20 cellular contexts compared by ENCODE assay signal in genomic region chr6:15382089-15382488, GRCh38.
"Had no signal": no experiment of that assay in that cellular context is flagged by ENCODE, and none has a peak within 500 bp of the region (broad histone marks: within the 10 kb centered on the region; RNA-seq: fewer than 3 reads in every experiment).

No MANE protein-coding gene starts in this region.

- H3K9me3 Mint-ChIP-seq: activated CD4-positive, alpha-beta memory T cell treated with anti-CD3 and anti-CD28 coated beads for 36 hours; activated T-cell treated with anti-CD3 and anti-CD28 coated beads, Interleukin-2, amount 50 U/mL, for 4 hours had no signal

- H3K36me3 ChIP-seq: brain microvascular endothelial cell, tibial nerve, vagina had no signal

- DNase-seq: activated CD4-positive, alpha-beta memory T cell treated with anti-CD3 and anti-CD28 coated beads for 36 hours; activated CD4-positive, CD25-positive, alpha-beta regulatory T cell treated with anti-CD3 and anti-CD28 coated beads, Interleukin-2, amount 50 U/mL, for 72 hours; activated effector memory CD4-positive, alpha-beta T cell treated with anti-CD3 and anti-CD28 coated beads, Interleukin-2, amount 50 U/mL, for 16 hours; activated T-cell treated with anti-CD3 and anti-CD28 coated beads, Interleukin-2, amount 50 U/mL, for 4 hours; anterior cingulate cortex; brain microvascular endothelial cell; central memory CD4-positive, alpha-beta T cell; erythroblast; foreskin melanocyte; hypothalamus; islet precursor cell; psoas muscle; right cardiac atrium had no signal

- H3K9me3 ChIP-seq: psoas muscle, tibial nerve, vagina had no signal

- H3K27ac ChIP-seq: brain microvascular endothelial cell, psoas muscle, skin epidermis, tibial nerve, vagina had no signal

- ATAC-seq: activated T-cell treated with anti-CD3 and anti-CD28 coated beads, Interleukin-2, amount 50 U/mL, for 4 hours; psoas muscle; right cardiac atrium had no signal

- H3K27me3 Mint-ChIP-seq: activated CD4-positive, alpha-beta memory T cell treated with anti-CD3 and anti-CD28 coated beads for 36 hours; activated naive CD8-positive, alpha-beta T cell; stimulated activated naive CD8-positive, alpha-beta T cell treated with anti-CD3 and anti-CD28 coated beads, Interleukin-15, Interleukin-2, amounts not matched to agents 100 ng/mL and 50 ng/mL, for 24 hours had no signal

- H3K4me3 Mint-ChIP-seq: activated CD4-positive, alpha-beta memory T cell treated with anti-CD3 and anti-CD28 coated beads for 36 hours; activated naive CD8-positive, alpha-beta T cell; activated T-cell treated with anti-CD3 and anti-CD28 coated beads, Interleukin-2, amount 50 U/mL, for 4 hours; mesothelial cell of epicardium; stimulated activated naive CD8-positive, alpha-beta T cell treated with anti-CD3 and anti-CD28 coated beads, Interleukin-15, Interleukin-2, amounts not matched to agents 100 ng/mL and 50 ng/mL, for 24 hours had no signal

- H3K27ac Mint-ChIP-seq: activated CD4-positive, alpha-beta memory T cell treated with anti-CD3 and anti-CD28 coated beads for 36 hours; activated naive CD8-positive, alpha-beta T cell; mesothelial cell of epicardium had no signal

- H3K4me1 ChIP-seq: vagina had no signal

- H3K27me3 ChIP-seq: brain microvascular endothelial cell, tibial nerve, vagina had no signal

- H3K4me3 ChIP-seq: lung, psoas muscle, skin epidermis, tibial nerve, vagina had no signal
